18 cellular contexts compared by ENCODE assay signal in the genomic region with DNA sequence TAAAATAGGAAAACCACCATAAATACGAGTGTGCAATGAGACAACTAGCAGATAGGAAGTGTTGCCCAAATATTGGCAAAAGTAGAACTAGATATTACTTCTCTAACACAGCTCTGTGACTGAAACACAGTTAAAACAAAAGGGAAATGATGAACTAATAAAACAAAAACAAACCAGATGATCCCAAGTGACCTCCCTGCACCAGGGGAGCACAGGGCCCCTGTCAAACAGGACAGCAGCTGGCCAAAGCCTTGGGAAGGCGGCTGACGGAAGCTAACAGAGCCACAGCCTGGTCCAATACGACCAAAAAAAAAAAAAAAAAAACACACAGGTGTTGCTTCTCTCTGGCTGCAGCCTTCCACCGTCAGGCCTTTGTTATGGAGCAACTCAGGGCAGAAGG. TPM values are rescaled to one million over a fixed set of nuclear protein-coding genes. Genes with fewer than 3 reads are reported as not detected.
A peak's percentile ranks its signal among the peaks of the same experiment; 100 is the strongest.
DNase-seq lines count a peak whose midpoint lies in the region; ATAC-seq and TF ChIP-seq lines count a peak whose summit lies in the region.
"Had no signal": no experiment of that assay in that cellular context is flagged by ENCODE, and none has a peak within 500 bp of the region (broad histone marks: within the 10 kb centered on the region; RNA-seq: fewer than 3 reads in every experiment).

No MANE protein-coding gene starts in this region.

- H4K20me1 ChIP-seq in fibroblast of lung (ENCODE audit: control insufficient read depth, extremely low read depth, insufficient read depth, low read length), result no peaks in the 10 kb centered on the region

- ATAC-seq in activated T-cell treated with anti-CD3 and anti-CD28 coated beads, Interleukin-2, amount 50 U/mL, for 72 hours (replicated peaks in 1 of 2), result no peak
- no peak for ATAC-seq in activated T-cell treated with anti-CD3 and anti-CD28 coated beads, Interleukin-2, amount 50 U/mL, for 4 hours
- ATAC-seq in activated CD8-positive, alpha-beta T cell treated with anti-CD3 and anti-CD28 coated beads, Interleukin-2, amount 10 ng/mL, durations not matched to agents 7 days and 5 days, result no peak
- no peak for ATAC-seq in stimulated activated naive CD8-positive, alpha-beta T cell treated with anti-CD3 and anti-CD28 coated beads, Interleukin-15, Interleukin-2, amounts not matched to agents 100 U/mL and 50 U/mL, for 24 hours
- ATAC-seq in left colon, result no peak

- peaks cover 98% of the 10 kb centered on the region for H3K4me1 Mint-ChIP-seq in activated T-cell treated with anti-CD3 and anti-CD28 coated beads, Interleukin-2, amount 50 U/mL, for 72 hours (ENCODE audit: low read depth)
- H3K4me1 Mint-ChIP-seq in activated T-cell treated with anti-CD3 and anti-CD28 coated beads, Interleukin-2, amount 50 U/mL, for 4 hours (ENCODE audit: low read depth), result peaks cover 85% of the 10 kb centered on the region
- H3K4me1 Mint-ChIP-seq in activated CD8-positive, alpha-beta T cell treated with anti-CD3 and anti-CD28 coated beads, Interleukin-2, amount 10 ng/mL, durations not matched to agents 7 days and 5 days (ENCODE audit: low read depth), result peaks cover 53% of the 10 kb centered on the region
- H3K4me1 Mint-ChIP-seq in Calu3 (ENCODE audit: low read depth, unreplicated experiment), result peaks cover under 1% of the 10 kb centered on the region

- BruUV-seq in Calu3 (replicated peaks; lab: Mats Ljungman, UMichigan), result no TSS peak

- H3K4me2 ChIP-seq in fibroblast of lung (ENCODE audit: extremely low read depth, insufficient read depth, low read length), result no peak overlapping the region

- H3K4me3 Mint-ChIP-seq in activated T-cell treated with anti-CD3 and anti-CD28 coated beads, Interleukin-2, amount 50 U/mL, for 72 hours, result peak overlapping the region; percentile 30 to 56
- H3K4me3 Mint-ChIP-seq in activated T-cell treated with anti-CD3 and anti-CD28 coated beads, Interleukin-2, amount 50 U/mL, for 4 hours, result no peak overlapping the region
- no peak overlapping the region for H3K4me3 Mint-ChIP-seq in activated CD8-positive, alpha-beta T cell treated with anti-CD3 and anti-CD28 coated beads, Interleukin-2, amount 10 ng/mL, durations not matched to agents 7 days and 5 days
- no peak overlapping the region for H3K4me3 Mint-ChIP-seq in Calu3 (ENCODE audit: low read depth, unreplicated experiment)

- H3K27ac Mint-ChIP-seq in activated T-cell treated with anti-CD3 and anti-CD28 coated beads, Interleukin-2, amount 50 U/mL, for 72 hours, result peak overlapping the region; percentile 83
- H3K27ac Mint-ChIP-seq in activated CD8-positive, alpha-beta T cell treated with anti-CD3 and anti-CD28 coated beads, Interleukin-2, amount 10 ng/mL, durations not matched to agents 7 days and 5 days, result peak overlapping the region; percentile 14
- H3K27ac Mint-ChIP-seq in Calu3 (ENCODE audit: unreplicated experiment), result no peak overlapping the region

- H3K4me1 ChIP-seq in fibroblast of lung (ENCODE audit: control insufficient read depth, extremely low read depth, insufficient read depth, low read length), result peaks cover 32% of the 10 kb centered on the region

- H3K9ac ChIP-seq in fibroblast of lung (ENCODE audit: insufficient read depth, low read length), result no peak overlapping the region

- peaks cover 1% of the 10 kb centered on the region for H3K36me3 ChIP-seq in fibroblast of lung (ENCODE audit: control insufficient read depth, insufficient read depth, low read length)

- H3K9me3 ChIP-seq in fibroblast of lung (ENCODE audit: control insufficient read depth, insufficient read depth, low read depth, low read length), result no peaks in the 10 kb centered on the region
- H3K9me3 ChIP-seq: suprapubic skin had no signal

- no peaks in the 10 kb centered on the region for H3K9me3 Mint-ChIP-seq in activated T-cell treated with anti-CD3 and anti-CD28 coated beads, Interleukin-2, amount 50 U/mL, for 72 hours
- no peaks in the 10 kb centered on the region for H3K9me3 Mint-ChIP-seq in activated T-cell treated with anti-CD3 and anti-CD28 coated beads, Interleukin-2, amount 50 U/mL, for 4 hours
- H3K9me3 Mint-ChIP-seq in activated CD8-positive, alpha-beta T cell treated with anti-CD3 and anti-CD28 coated beads, Interleukin-2, amount 10 ng/mL, durations not matched to agents 7 days and 5 days (ENCODE audit: insufficient read depth), result no peaks in the 10 kb centered on the region
- H3K9me3 Mint-ChIP-seq in Calu3 (ENCODE audit: low read depth, unreplicated experiment), result no peaks in the 10 kb centered on the region

- POLR2A ChIA-PET in activated CD8-positive, alpha-beta T cell treated with anti-CD3 and anti-CD28 coated beads, Interleukin-2, amount 10 ng/mL, durations not matched to agents 7 days and 5 days (lab: Charles Lee), result no interaction called here

- H3K27me3 Mint-ChIP-seq in activated T-cell treated with anti-CD3 and anti-CD28 coated beads, Interleukin-2, amount 50 U/mL, for 72 hours (ENCODE audit: low read depth), result no peaks in the 10 kb centered on the region
- H3K27me3 Mint-ChIP-seq in activated T-cell treated with anti-CD3 and anti-CD28 coated beads, Interleukin-2, amount 50 U/mL, for 4 hours (ENCODE audit: low read depth), result no peaks in the 10 kb centered on the region
- no peaks in the 10 kb centered on the region for H3K27me3 Mint-ChIP-seq in activated CD8-positive, alpha-beta T cell treated with anti-CD3 and anti-CD28 coated beads, Interleukin-2, amount 10 ng/mL, durations not matched to agents 7 days and 5 days (ENCODE audit: low read depth)
- no peaks in the 10 kb centered on the region for H3K27me3 Mint-ChIP-seq in Calu3 (ENCODE audit: unreplicated experiment)
- H3K27me3 Mint-ChIP-seq: progenitor cell of endocrine pancreas had no signal

- H3K79me2 ChIP-seq in fibroblast of lung (ENCODE audit: control insufficient read depth, insufficient read depth, low read length), result peaks cover 65% of the 10 kb centered on the region

- H3K27me3 ChIP-seq in fibroblast of lung (ENCODE audit: control insufficient read depth, insufficient read depth, low read length), result no peaks in the 10 kb centered on the region
- H3K27me3 ChIP-seq: suprapubic skin had no signal

- H3K36me3 Mint-ChIP-seq in activated T-cell treated with anti-CD3 and anti-CD28 coated beads, Interleukin-2, amount 50 U/mL, for 72 hours (ENCODE audit: insufficient read depth in 2 of 2), result peaks cover 2 to 6% of the 10 kb centered on the region in 2 donors
- peaks cover 32% of the 10 kb centered on the region for H3K36me3 Mint-ChIP-seq in activated T-cell treated with anti-CD3 and anti-CD28 coated beads, Interleukin-2, amount 50 U/mL, for 4 hours (ENCODE audit: insufficient read depth)
- H3K36me3 Mint-ChIP-seq in activated CD8-positive, alpha-beta T cell treated with anti-CD3 and anti-CD28 coated beads, Interleukin-2, amount 10 ng/mL, durations not matched to agents 7 days and 5 days (ENCODE audit: low read depth), result peaks cover 10% of the 10 kb centered on the region
- peaks cover 9% of the 10 kb centered on the region for H3K36me3 Mint-ChIP-seq in Calu3 (ENCODE audit: insufficient read depth, unreplicated experiment)

- CTCF ChIA-PET in activated CD8-positive, alpha-beta T cell treated with anti-CD3 and anti-CD28 coated beads, Interleukin-2, amount 10 ng/mL, durations not matched to agents 7 days and 5 days (lab: Charles Lee), result interaction anchor here (0.8 to 0.9 kb wide), 2 partner anchors 8 to 32 kb away, joined by 3 to 4 read pairs; no protein-coding TSS in a partner anchor
- CTCF ChIA-PET in Calu3 (lab: Charles Lee), result no interaction called here

- no peak overlapping the region for H2AFZ ChIP-seq in fibroblast of lung (ENCODE audit: low read length)

- intact Hi-C loops in Calu3 (cut with micrococcal nuclease; ENCODE audit: unreplicated experiment), result no loop called here
- intact Hi-C loops in left colon (cut with DNase I, micrococcal nuclease), result no loop called here

- TF ChIP-seq CTCF in fibroblast of lung (conservative IDR thresholded peaks at IDR 0.05 in 1 of 2, IDR thresholded peaks at IDR 0.05 in 1 of 2; ENCODE audit: low read depth in 1 of 2, low read length in 2 of 2), result no peak
- no peak for TF ChIP-seq CTCF in Calu3 (IDR thresholded peaks at IDR 0.05; ENCODE audit: unreplicated experiment)

- no peak for DNase-seq in activated T-cell treated with anti-CD3 and anti-CD28 coated beads, Interleukin-2, amount 50 U/mL, for 72 hours
- no peak for DNase-seq in activated T-cell treated with anti-CD3 and anti-CD28 coated beads, Interleukin-2, amount 50 U/mL, for 4 hours
- DNase-seq in activated CD8-positive, alpha-beta T cell treated with anti-CD3 and anti-CD28 coated beads, Interleukin-2, amount 10 ng/mL, durations not matched to agents 7 days and 5 days, result no peak
- no peak for DNase-seq in fibroblast of lung (ENCODE audit: low read depth in 2 of 2)
- DNase-seq in stimulated activated naive CD8-positive, alpha-beta T cell treated with anti-CD3 and anti-CD28 coated beads, Interleukin-15, Interleukin-2, amounts not matched to agents 100 U/mL and 50 U/mL, for 24 hours, result peak; percentile 3
- no peak for DNase-seq in Calu3
- no peak for DNase-seq in NCI-H446 (lab: John Stamatoyannopoulos, UW)
- no peak for DNase-seq in left colon
- DNase-seq: COR-L47, kidney, NCI-H1048, SIG-M5 had no signal

- peak overlapping the region; percentile 20 for H3K27ac ChIP-seq in fibroblast of lung (ENCODE audit: insufficient read depth, low read length)
- H3K27ac ChIP-seq: suprapubic skin had no signal

- no peak overlapping the region for H3K4me3 ChIP-seq in fibroblast of lung (replicated peaks in 1 of 4; ENCODE audit: control extremely low read depth in 1 of 4, insufficient read depth in 1 of 4, low read depth in 3 of 4, low read length in 4 of 4)
- H3K4me3 ChIP-seq: suprapubic skin had no signal

RNA-seq across cellular contexts. Expression of a gene that starts 17.8 kb away (rescaled TPM):
- 10 to 100 TPM; 76.0 to 84.1 TPM for total RNA-seq in activated T-cell treated with anti-CD3 and anti-CD28 coated beads, Interleukin-2, amount 50 U/mL, for 72 hours
- 10 to 100 TPM; 74.2 to 86.9 (median 81.1) TPM for total RNA-seq in activated T-cell treated with anti-CD3 and anti-CD28 coated beads, Interleukin-2, amount 50 U/mL, for 4 hours
- total RNA-seq in activated CD8-positive, alpha-beta T cell treated with anti-CD3 and anti-CD28 coated beads, Interleukin-2, amount 10 ng/mL, durations not matched to agents 7 days and 5 days, result 10 to 100 TPM; 32.3 to 33.3 TPM
- total RNA-seq in fibroblast of lung (46.0 and 54.3 TPM in 2 replicates), Calu3 (2022) (22.1 and 26.6 TPM in 2 replicates), left colon (10 to 100 TPM; 29.1 to 30.0 TPM)
- polyA plus RNA-seq in fibroblast of lung, result 12.6 and 20.4 TPM in 2 replicates
- polyA plus RNA-seq in fibroblast of lung (2012), result 15.0 and 24.3 TPM in 2 replicates
- 34.1 and 76.0 TPM in 2 replicates for polyA minus RNA-seq in fibroblast of lung (ENCODE audit: low replicate concordance)

RNA-seq across cellular contexts. Expression of a gene that starts 45.9 kb away (rescaled TPM):
- total RNA-seq in activated T-cell treated with anti-CD3 and anti-CD28 coated beads, Interleukin-2, amount 50 U/mL, for 72 hours, result not detected
- total RNA-seq in activated T-cell treated with anti-CD3 and anti-CD28 coated beads, Interleukin-2, amount 50 U/mL, for 4 hours, result not detected
- total RNA-seq in activated CD8-positive, alpha-beta T cell treated with anti-CD3 and anti-CD28 coated beads, Interleukin-2, amount 10 ng/mL, durations not matched to agents 7 days and 5 days, result not detected
- total RNA-seq in fibroblast of lung (not detected in 2 replicates), Calu3 (2022) (not detected in 2 replicates), left colon (not detected)
- polyA plus RNA-seq in fibroblast of lung, result not detected in 2 replicates
- polyA plus RNA-seq in fibroblast of lung (2012), result not detected in 2 replicates
- not detected in 2 replicates for polyA minus RNA-seq in fibroblast of lung (ENCODE audit: low replicate concordance)
- total RNA-seq: A673; activated CD8-positive, alpha-beta memory T cell treated with anti-CD3 and anti-CD28 coated beads for 36 hours; progenitor cell of endocrine pancreas; suprapubic skin had no signal
- polyA plus RNA-seq: adipose tissue, esophagus had no signal

RNA-seq across cellular contexts. Expression of a gene that starts 59.7 kb away (rescaled TPM):
- total RNA-seq in activated T-cell treated with anti-CD3 and anti-CD28 coated beads, Interleukin-2, amount 50 U/mL, for 72 hours, result not detected
- total RNA-seq in activated T-cell treated with anti-CD3 and anti-CD28 coated beads, Interleukin-2, amount 50 U/mL, for 4 hours, result under 1 TPM; 0.16 to 0.43 (median 0.24) TPM
- not detected for total RNA-seq in activated CD8-positive, alpha-beta T cell treated with anti-CD3 and anti-CD28 coated beads, Interleukin-2, amount 10 ng/mL, durations not matched to agents 7 days and 5 days
- total RNA-seq in fibroblast of lung, result 1.0 and 4.5 TPM in 2 replicates
- polyA plus RNA-seq in fibroblast of lung, result 10.1 and 14.2 TPM in 2 replicates
- polyA plus RNA-seq in fibroblast of lung (2012), result 16.4 and 25.3 TPM in 2 replicates
- 15.2 and 16.3 TPM in 2 replicates for polyA minus RNA-seq in fibroblast of lung (ENCODE audit: low replicate concordance)
- not detected in 2 replicates for total RNA-seq in Calu3 (2022)
- total RNA-seq in left colon, result 10 to 100 TPM in 1 of 2 donors, under 1 TPM in 1; 0.73 to 17.6 TPM
- total RNA-seq: A673; activated CD8-positive, alpha-beta memory T cell treated with anti-CD3 and anti-CD28 coated beads for 36 hours; progenitor cell of endocrine pancreas had no signal

Comparison
In these comparisons a context has a peak if more than half of its experiments do, and no peak if none do; other contexts are left out.
1. H3K4me3 Mint-ChIP-seq: peak in activated T-cell treated with anti-CD3 and anti-CD28 coated beads, Interleukin-2, amount 50 U/mL, for 72 hours (2 of 2); none in activated T-cell treated with anti-CD3 and anti-CD28 coated beads, Interleukin-2, amount 50 U/mL, for 4 hours (single experiment), activated CD8-positive, alpha-beta T cell treated with anti-CD3 and anti-CD28 coated beads, Interleukin-2, amount 10 ng/mL, durations not matched to agents 7 days and 5 days (single experiment) and Calu3 (single experiment).